In the genomic region with DNA sequence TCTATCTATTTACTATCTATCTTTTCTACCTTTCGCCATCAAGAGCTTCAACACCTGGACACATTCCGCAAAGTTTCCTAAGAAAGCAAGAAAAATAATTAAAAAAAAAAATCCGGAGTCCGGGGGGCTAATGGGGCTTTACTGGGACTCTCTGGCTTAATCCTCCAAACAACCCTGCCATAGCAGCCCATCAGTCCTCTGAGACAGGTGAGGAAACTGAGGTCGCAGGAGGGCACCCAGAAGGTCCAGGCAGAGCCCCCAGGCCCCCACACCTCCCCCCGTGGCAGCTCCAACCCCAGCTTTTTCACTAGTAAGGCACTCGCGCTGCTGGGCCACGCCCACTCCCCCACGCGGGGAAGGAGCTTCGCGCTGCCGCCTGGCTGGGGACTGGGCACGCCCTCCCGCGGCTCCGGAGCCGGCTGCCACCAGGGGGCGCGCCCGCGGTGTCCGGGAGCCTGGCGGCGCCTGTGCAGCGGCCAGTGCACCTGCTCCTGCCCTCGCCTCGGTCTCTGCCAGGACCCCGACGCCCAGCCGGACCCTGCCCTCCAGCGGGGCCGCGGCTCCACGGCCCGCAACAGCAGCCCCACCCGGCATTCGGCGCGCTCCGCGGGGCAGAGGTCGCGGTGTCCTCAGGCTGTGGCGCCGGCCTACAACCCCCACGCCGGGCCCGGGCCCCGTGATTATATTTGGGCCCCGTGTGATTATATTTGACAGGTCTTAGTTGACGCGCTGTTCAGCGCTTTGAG, we compare ENCODE assay signal across 9 cellular contexts. TPM values are rescaled to one million over a fixed set of nuclear protein-coding genes. Genes with fewer than 3 reads are reported as not detected.
A peak's percentile ranks its signal among the peaks of the same experiment; 100 is the strongest.
DNase-seq lines count a peak whose midpoint lies in the region; ATAC-seq, FAIRE-seq and TF ChIP-seq lines count a peak whose summit lies in the region.
"Had no signal": no experiment of that assay in that cellular context is flagged by ENCODE, and none has a peak within 500 bp of the region (broad histone marks: within the 10 kb centered on the region; RNA-seq: fewer than 3 reads in every experiment).

No MANE protein-coding gene starts in this region.

- peaks cover 6% of the 10 kb centered on the region for H3K27me3 Mint-ChIP-seq in glutamatergic neuron (ENCODE audit: unreplicated experiment)
- peaks cover 77% of the 10 kb centered on the region for H3K27me3 Mint-ChIP-seq in progenitor cell of endocrine pancreas

- H3K36me3 Mint-ChIP-seq in glutamatergic neuron (ENCODE audit: unreplicated experiment) (no peaks in the 10 kb centered on the region), progenitor cell of endocrine pancreas (ENCODE audit: insufficient read depth) (no peaks in the 10 kb centered on the region)

- no peaks in the 10 kb centered on the region for H3K9me3 Mint-ChIP-seq in glutamatergic neuron (ENCODE audit: unreplicated experiment)
- no peaks in the 10 kb centered on the region for H3K9me3 Mint-ChIP-seq in progenitor cell of endocrine pancreas (ENCODE audit: low read depth)

- peak overlapping the region; percentile 67 for H3K4me3 Mint-ChIP-seq in glutamatergic neuron (ENCODE audit: unreplicated experiment)
- no peak overlapping the region for H3K4me3 Mint-ChIP-seq in progenitor cell of endocrine pancreas (ENCODE audit: low read depth)

- H3K27ac Mint-ChIP-seq in glutamatergic neuron (ENCODE audit: unreplicated experiment) (no peak overlapping the region), progenitor cell of endocrine pancreas (no peak overlapping the region)

- DNase-seq in COR-L47 (lab: John Stamatoyannopoulos, UW) (peak; percentile 49), HUDEP-2 (lab: John Stamatoyannopoulos, UW; ENCODE audit: unreplicated experiment in 76 of 76) (peak in 56 of 76 experiments; percentile 7 to 76 (median 43)), SKM-1 (lab: John Stamatoyannopoulos, UW; ENCODE audit: unreplicated experiment) (peak; percentile 11), glutamatergic neuron (peak; percentile 83), progenitor cell of endocrine pancreas (ENCODE audit: low spot score, unreplicated experiment) (peak; percentile 81), urothelium cell line (ENCODE audit: low spot score) (peak; percentile 64)
- DNase-seq in activated naive CD4-positive, alpha-beta T cell (lab: John Stamatoyannopoulos, UW): peak; percentile 47 to 85 (median 71)

- H3K4me1 Mint-ChIP-seq in glutamatergic neuron (ENCODE audit: low read depth, unreplicated experiment) (no peaks in the 10 kb centered on the region), progenitor cell of endocrine pancreas (ENCODE audit: low read depth) (no peaks in the 10 kb centered on the region)

- TF ChIP-seq CTCF in glutamatergic neuron (IDR thresholded peaks at IDR 0.05; ENCODE audit: partially characterized antibody, unreplicated experiment): peak; percentile 94
- peak; percentile 93 for TF ChIP-seq CTCF in progenitor cell of endocrine pancreas (IDR thresholded peaks at IDR 0.05; ENCODE audit: unreplicated experiment)

- ATAC-seq in GM21723 (IDR thresholded peaks at IDR 0.05; ENCODE audit: unreplicated experiment): no peak

- FAIRE-seq in urothelium cell line (lab: Jason Lieb, UNC): no peak

RNA-seq across cellular contexts. Expression of a gene that starts 54.1 kb away (rescaled TPM):
- total RNA-seq in glutamatergic neuron (ENCODE audit: unreplicated experiment) (46.2 TPM), progenitor cell of endocrine pancreas (42.9 and 53.9 TPM in 2 replicates)
- total RNA-seq: T-helper 2 cell treated with Interferon-gamma antibody and Interleukin-4, amounts not matched to agents 100 ng/mL and 5 ng/mL, for 36 hours had no signal

Comparison
In these comparisons a context has a peak if more than half of its experiments do, and no peak if none do; other contexts are left out.
1. DNase-seq: peak in every context shown above with its lines; median percentile 83 in glutamatergic neuron; 81 in progenitor cell of endocrine pancreas; 71 in activated naive CD4-positive, alpha-beta T cell; 64 in urothelium cell line; 49 in COR-L47; 43 in HUDEP-2; 11 in SKM-1.